ENCODE assay signal across 20 cellular contexts in genomic region chr16:75483222-75483621, GRCh38. TPM values are rescaled to one million over a fixed set of nuclear protein-coding genes. Genes with fewer than 3 reads are reported as not detected.
DNase-seq lines count a peak whose midpoint lies in the region; ATAC-seq and TF ChIP-seq lines count a peak whose summit lies in the region.
"Had no signal": no experiment of that assay in that cellular context is flagged by ENCODE, and none has a peak within 500 bp of the region (broad histone marks: within the 10 kb centered on the region; RNA-seq: fewer than 3 reads in every experiment).

No MANE protein-coding gene starts in this region.

- no peak overlapping the region for H3K14ac ChIP-seq in mesenchymal stem cell (ENCODE audit: low read length in 2 of 2)

- peaks cover 5% of the 10 kb centered on the region for H3K4me1 ChIP-seq in mesenchymal stem cell (ENCODE audit: control insufficient read depth, insufficient read depth, low read depth, low read length)
- H3K4me1 ChIP-seq: gastroesophageal sphincter, right lobe of liver had no signal

- no peak overlapping the region for H2BK15ac ChIP-seq in mesenchymal stem cell (ENCODE audit: low read depth, poor library complexity, severe bottlenecking)

- H3K9me3 ChIP-seq in mesenchymal stem cell (ENCODE audit: control insufficient read depth, low read length), result no peaks in the 10 kb centered on the region
- H3K9me3 ChIP-seq: gastroesophageal sphincter, right lobe of liver had no signal

- no peak overlapping the region for H4K91ac ChIP-seq in mesenchymal stem cell (ENCODE audit: low read length)

- H3K23ac ChIP-seq in mesenchymal stem cell (ENCODE audit: low read length in 2 of 2), result no peak overlapping the region

- no peaks in the 10 kb centered on the region for H3K36me3 ChIP-seq in mesenchymal stem cell (ENCODE audit: control insufficient read depth in 1 of 2, insufficient read depth in 2 of 2, low read depth in 1 of 2, low read length in 2 of 2)
- H3K36me3 ChIP-seq: gastroesophageal sphincter, right lobe of liver had no signal

- no peak overlapping the region for H2BK120ac ChIP-seq in mesenchymal stem cell (ENCODE audit: low read depth, low read length)

- no peak overlapping the region for H3K18ac ChIP-seq in mesenchymal stem cell (ENCODE audit: low read depth in 1 of 2, low read length in 2 of 2)

- H3K27me3 ChIP-seq in mesenchymal stem cell (ENCODE audit: control insufficient read depth in 1 of 2, insufficient read depth in 1 of 2, low read length in 2 of 2), result peaks cover 9 to 24% of the 10 kb centered on the region in 2 experiments
- peaks cover 0 to 5% (median 0%) of the 10 kb centered on the region in 45 donors for H3K27me3 ChIP-seq in dorsolateral prefrontal cortex
- H3K27me3 ChIP-seq: gastroesophageal sphincter, right lobe of liver had no signal

- H4K8ac ChIP-seq in mesenchymal stem cell (ENCODE audit: low read length), result no peak overlapping the region

- no peak overlapping the region for H2AK5ac ChIP-seq in mesenchymal stem cell (ENCODE audit: low read length, severe bottlenecking)

- no peak overlapping the region for H2BK5ac ChIP-seq in mesenchymal stem cell (ENCODE audit: low read depth, low read length, poor library complexity, severe bottlenecking)

- no peak overlapping the region for H2BK12ac ChIP-seq in mesenchymal stem cell (ENCODE audit: low read length in 2 of 2)

- no peak for TF ChIP-seq CTCF in epithelial cell of esophagus (IDR thresholded peaks at IDR 0.05; ENCODE audit: insufficient read depth, low read depth, low read length, missing control alignments)
- no peak for TF ChIP-seq CTCF in omental fat pad (IDR thresholded peaks at IDR 0.05)
- TF ChIP-seq CTCF in dorsolateral prefrontal cortex (IDR thresholded peaks at IDR 0.05 in 54 of 56, conservative IDR thresholded peaks at IDR 0.05 in 2 of 56; ENCODE audit: low read depth in 1 of 56, partially characterized antibody in 56 of 56), result no peak

- 85% methylated on average over 2 of the region's 2 CpGs for WGBS in mesenchymal stem cell

- intact Hi-C loops in dorsolateral prefrontal cortex (cut with DNase I), result no loop called here

- H3K4me2 ChIP-seq in mesenchymal stem cell (ENCODE audit: low read length, poor library complexity, severe bottlenecking), result no peak overlapping the region

- peak; percentile 46 for DNase-seq in ELR (ENCODE audit: low read depth)
- peak; percentile 7 for DNase-seq in NCI-H69 (lab: John Stamatoyannopoulos, UW)
- DNase-seq in epithelial cell of esophagus (ENCODE audit: low read depth), result peak; percentile 99
- no peak for DNase-seq in omental fat pad (ENCODE audit: low spot score)
- no peak for DNase-seq in stimulated activated naive CD4-positive, alpha-beta T cell treated with Interleukin-2 at 50 U/mL for 16 hours (lab: John Stamatoyannopoulos, UW)
- no peak for DNase-seq in NCI-H187 treated with DMSO at 0.1 percent for 48 hours (lab: John Stamatoyannopoulos, UW)
- DNase-seq in mesenchymal stem cell, result no peak
- DNase-seq in dorsolateral prefrontal cortex, result no peak
- DNase-seq: activated CD4-positive, alpha-beta T cell treated with anti-CD3 and anti-CD28 coated beads, Interleukin-2, amount 50 U/mL, for 1 hour; activated T-cell treated with anti-CD3 and anti-CD28 coated beads, Interleukin-2, amount 50 U/mL, for 48 hours; aorta; effector CD4-positive, alpha-beta T cell; naive thymus-derived CD4-positive, alpha-beta T cell; right lobe of liver; stimulated activated naive CD4-positive, alpha-beta T cell; T-helper 9 cell had no signal

- no peak overlapping the region for H2AFZ ChIP-seq in mesenchymal stem cell (ENCODE audit: low read depth, low read length)

- no peak overlapping the region for H3K4ac ChIP-seq in mesenchymal stem cell (ENCODE audit: low read depth in 1 of 2, low read length in 2 of 2)

- no peaks in the 10 kb centered on the region for H3K79me1 ChIP-seq in mesenchymal stem cell (replicated peaks; ENCODE audit: low read length, poor library complexity, severe bottlenecking)

- H3K27ac ChIP-seq in mesenchymal stem cell (ENCODE audit: low read length, poor library complexity, severe bottlenecking), result no peak overlapping the region
- H3K27ac ChIP-seq in dorsolateral prefrontal cortex, result peak overlapping the region in 1 of 59 donors; percentile 5
- H3K27ac ChIP-seq: gastroesophageal sphincter, HL-60, right lobe of liver had no signal

- H3K9ac ChIP-seq in mesenchymal stem cell (ENCODE audit: low read length), result no peak overlapping the region

- H3K4me3 ChIP-seq in epithelial cell of esophagus (ENCODE audit: low read length) (no peak overlapping the region), mesenchymal stem cell (ENCODE audit: insufficient read depth in 1 of 2, low read depth in 1 of 2, low read length in 2 of 2) (no peak overlapping the region), dorsolateral prefrontal cortex (no peak overlapping the region)
- H3K4me3 ChIP-seq: gastroesophageal sphincter, right lobe of liver had no signal

- ATAC-seq in omental fat pad (ENCODE audit: low FRiP score), result peak; percentile 79
- ATAC-seq: gastroesophageal sphincter; naive thymus-derived CD4-positive, alpha-beta T cell; right lobe of liver had no signal

RNA-seq across cellular contexts. Expression of gene CHST6, which starts 12.0 kb away (rescaled TPM):
- total RNA-seq in omental fat pad (under 1 TPM in 3 of 4 donors, not detected in 1; 0.06 to 0.36 (median 0.09) TPM), dorsolateral prefrontal cortex (10 to 100 TPM in 93 of 120 experiments, 1 to 10 TPM in 27; 4.8 to 43.3 (median 16.5) TPM)
- 0.26 TPM for polyA plus RNA-seq in mesenchymal stem cell (2013, experiment 1 of 2)
- polyA plus RNA-seq in mesenchymal stem cell (2013, experiment 2 of 2), result 0.32 TPM
- polyA plus RNA-seq: naive thymus-derived CD4-positive, alpha-beta T cell had no signal

RNA-seq across cellular contexts. Expression of gene TMEM170A, which starts 18.7 kb away (rescaled TPM):
- total RNA-seq in omental fat pad, result 10 to 100 TPM; 22.4 to 38.3 (median 29.8) TPM
- 7.8 TPM for polyA plus RNA-seq in mesenchymal stem cell (2013, experiment 1 of 2)
- polyA plus RNA-seq in mesenchymal stem cell (2013, experiment 2 of 2), result 8.9 TPM
- 10 to 100 TPM; 20.2 to 47.4 (median 29.5) TPM for total RNA-seq in dorsolateral prefrontal cortex

RNA-seq across cellular contexts. Expression of gene CFDP1, which starts 49.9 kb away (rescaled TPM):
- total RNA-seq in omental fat pad, result 10 to 100 TPM; 37.5 to 54.4 (median 49.2) TPM
- 112 TPM for polyA plus RNA-seq in mesenchymal stem cell (2013, experiment 1 of 2)
- polyA plus RNA-seq in mesenchymal stem cell (2013, experiment 2 of 2), result 112 TPM
- 10 to 100 TPM; 37.5 to 79.2 (median 62.9) TPM for total RNA-seq in dorsolateral prefrontal cortex

RNA-seq across cellular contexts. Expression of gene CHST5, which starts 52.7 kb away (rescaled TPM):
- total RNA-seq in omental fat pad (under 1 TPM in 1 of 4 donors, not detected in 3; 0.09 TPM), dorsolateral prefrontal cortex (10 to 100 TPM in 1 of 120 experiments, 1 to 10 TPM in 119; 1.2 to 10.0 (median 4.2) TPM)
- 0.06 TPM for polyA plus RNA-seq in mesenchymal stem cell (2013, experiment 1 of 2)
- polyA plus RNA-seq in mesenchymal stem cell (2013, experiment 2 of 2), result 0.03 TPM
- total RNA-seq: aorta; gastroesophageal sphincter; naive thymus-derived CD4-positive, alpha-beta T cell; right lobe of liver; RPMI7951 had no signal
- polyA plus RNA-seq: BJ; naive thymus-derived CD4-positive, alpha-beta T cell had no signal

Comparison
In these comparisons a context has a peak if more than half of its experiments do, and no peak if none do; other contexts are left out.
1. DNase-seq: peak in ELR (single experiment), NCI-H69 (single experiment) and epithelial cell of esophagus (single experiment); none in omental fat pad (single experiment), stimulated activated naive CD4-positive, alpha-beta T cell treated with Interleukin-2 at 50 U/mL for 16 hours (single experiment), NCI-H187 treated with DMSO at 0.1 percent for 48 hours (single experiment), mesenchymal stem cell (single experiment) and dorsolateral prefrontal cortex (0 of 10).
2. RNA of gene CHST6, which starts 12.0 kb away (total RNA-seq): 4.8 to 43.3 TPM in dorsolateral prefrontal cortex; 0.06 to 0.36 TPM in omental fat pad; every median in the first group is over 4 times any median in the second.